In the genomic region with DNA sequence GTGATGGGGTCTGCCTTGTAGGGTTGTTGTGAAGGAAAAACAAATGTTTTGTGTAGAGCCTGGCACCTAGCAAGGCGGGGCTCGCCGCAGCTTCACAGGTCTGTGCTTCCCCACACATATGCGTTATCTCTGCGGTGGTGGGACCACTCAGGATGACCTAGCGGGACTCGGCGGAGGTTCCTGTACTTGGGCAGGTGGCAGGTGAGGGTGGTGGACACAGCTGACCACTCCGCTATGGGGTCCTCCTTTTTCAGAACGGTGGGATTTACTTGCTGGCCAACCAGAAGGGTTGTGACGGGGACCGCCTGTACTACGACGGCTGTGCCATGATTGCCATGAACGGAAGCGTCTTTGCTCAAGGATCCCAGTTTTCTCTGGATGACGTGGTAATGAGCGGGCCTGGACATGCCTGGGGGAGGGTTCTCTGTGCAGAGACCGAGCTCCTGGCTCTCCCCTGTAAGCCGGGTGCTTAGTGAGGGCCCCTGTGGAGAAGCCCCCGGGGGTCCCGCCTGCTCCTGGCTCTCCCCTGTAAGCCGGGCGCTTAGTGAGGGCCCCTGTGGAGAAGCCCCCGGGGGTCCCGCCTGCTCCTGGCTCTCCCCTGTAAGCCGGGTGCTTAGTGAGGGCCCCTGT, we compare ENCODE assay signal across 31 cellular contexts. TPM values are rescaled to one million over a fixed set of nuclear protein-coding genes. Genes with fewer than 3 reads are reported as not detected.
DNase-seq lines count a peak whose midpoint lies in the region; ATAC-seq, FAIRE-seq and TF ChIP-seq lines count a peak whose summit lies in the region.
"Had no signal": no experiment of that assay in that cellular context is flagged by ENCODE, and none has a peak within 500 bp of the region (broad histone marks: within the 10 kb centered on the region; RNA-seq: fewer than 3 reads in every experiment).

No MANE protein-coding gene starts in this region.

- BruUV-seq in GM12878 (replicated peaks; lab: Mats Ljungman, UMichigan), result TSS peak; percentile 8

- intact Hi-C loops in left cardiac atrium (cut with DNase I), result no loop called here
- intact Hi-C loops in heart left ventricle (cut with DNase I), result no loop called here
- intact Hi-C loops in GM12878 (cut with micrococcal nuclease; ENCODE audit: unreplicated experiment), result no loop called here
- intact Hi-C loops in posterior vena cava (cut with DNase I), result no loop called here

- H3K4me2 ChIP-seq in GM12878 (ENCODE audit: control insufficient read depth, insufficient read depth), result no peak overlapping the region
- H3K4me2 ChIP-seq: PC-9 had no signal

- TF ChIP-seq CTCF in heart left ventricle (IDR thresholded peaks at IDR 0.05) (no peak), GM12878 (IDR thresholded peaks at IDR 0.05 in 2 of 3, conservative IDR thresholded peaks at IDR 0.05 in 1 of 3; ENCODE audit: control insufficient read depth in 2 of 3, extremely low read depth in 1 of 3, insufficient read depth in 1 of 3, low read depth in 3 of 3, low read length in 3 of 3) (no peak)

- TF ChIP-seq POLR2A in heart left ventricle (IDR thresholded peaks at IDR 0.05) (no peak), GM12878 (IDR thresholded peaks at IDR 0.05; ENCODE audit: low read depth, low read length) (no peak)

- H3K4me3 ChIP-seq in heart left ventricle (no peak overlapping the region), GM12878 (no peak overlapping the region)
- H3K4me3 ChIP-seq: BLaER1, HAP-1, MG63, PC-9 had no signal

- H3K4me1 ChIP-seq in heart left ventricle, result no peaks in the 10 kb centered on the region
- no peaks in the 10 kb centered on the region for H3K4me1 ChIP-seq in GM12878 (ENCODE audit: control insufficient read depth, insufficient read depth, low read length)
- H3K4me1 ChIP-seq: HAP-1 had no signal

- H3K27ac ChIP-seq in heart left ventricle, result no peak overlapping the region
- no peak overlapping the region for H3K27ac ChIP-seq in GM12878 (ENCODE audit: control insufficient read depth, insufficient read depth)
- H3K27ac ChIP-seq: PC-9 had no signal

- SMC1A ChIA-PET in GM12878 (lab: Charles Lee; ENCODE audit: uncharacterized antibody, unreplicated experiment), result no interaction called here

- H3K27me3 ChIP-seq in heart left ventricle (no peaks in the 10 kb centered on the region), GM12878 (replicated peaks in 1 of 2; ENCODE audit: control insufficient read depth in 2 of 2, insufficient read depth in 2 of 2, low read length in 1 of 2) (no peaks in the 10 kb centered on the region)
- H3K27me3 ChIP-seq: BLaER1, MG63 had no signal

- TF ChIP-seq RAD21 in GM12878 (IDR thresholded peaks at IDR 0.05; ENCODE audit: insufficient read depth, low read depth, low read length), result no peak

- POLR2A ChIA-PET in GM12878 (lab: Charles Lee), result no interaction called here

- peaks cover 0 to 80% (median 72%) of the 10 kb centered on the region in 9 donors for H3K36me3 ChIP-seq in heart left ventricle
- peaks cover 20 to 32% of the 10 kb centered on the region in 2 experiments for H3K36me3 ChIP-seq in GM12878 (ENCODE audit: control insufficient read depth in 2 of 2, insufficient read depth in 2 of 2, low read length in 1 of 2)
- H3K36me3 ChIP-seq: MG63 had no signal

- CTCF ChIA-PET in GM12878 (lab: Yijun Ruan, JAX), result no interaction called here

- peak; percentile 6 for DNase-seq in left cardiac atrium
- no peak for DNase-seq in heart left ventricle
- DNase-seq in GM12878 (ENCODE audit: low read depth, low spot score), result no peak
- peak; percentile 51 for DNase-seq in posterior vena cava (ENCODE audit: low spot score)
- DNase-seq in D341Med (ENCODE audit: low spot score), result no peak
- DNase-seq: CD4-positive, alpha-beta T cell; EL; GDM1; GOT3; HFFc6; IMR-90; KG1; MG63; NCI-H1105 treated with DMSO at 0.1 percent for 48 hours; NCI-H146; NCI-H1930; NCI-H2107; NCI-H446 treated with DMSO at 0.1 percent for 48 hours; NCI-H526; NCI-H82; NK-92 treated with Interleukin-12 subunit alpha and Interleukin-12 subunit beta, amount 100 ng/mL, for 24 hours; PC-9; SHP77 had no signal

- FAIRE-seq in GM12878 (lab: Jason Lieb, UNC), result no peak
- FAIRE-seq: A204.1, GM12891 had no signal

- ATAC-seq in left cardiac atrium (no peak), heart left ventricle (no peak), GM12878 (no peak), HG03432 (IDR thresholded peaks at IDR 0.05; ENCODE audit: unreplicated experiment) (no peak)
- no peak for ATAC-seq in activated CD4-positive, CD25-positive, alpha-beta regulatory T cell treated with anti-CD3 and anti-CD28 coated beads, Interleukin-2, amount 50 U/mL, for 24 hours

- TF ChIP-seq EP300 in GM12878 (IDR thresholded peaks at IDR 0.05; ENCODE audit: borderline replicate concordance in 1 of 2, control insufficient read depth in 1 of 2, low read depth in 2 of 2, low read length in 2 of 2), result no peak

- WGBS in heart left ventricle, 4 donors, result 94 to 97% (median 96%) methylated on average over 23 to 27 of the region's 27 CpGs
- 97% methylated on average over 22 of the region's 27 CpGs for WGBS in GM12878 (ENCODE audit: insufficient coverage, insufficient replicate concordance, low lambda C conversion rate, missing lambda C conversion rate)

- no peaks in the 10 kb centered on the region for H4K20me1 ChIP-seq in GM12878 (ENCODE audit: control insufficient read depth, insufficient read depth)
- H4K20me1 ChIP-seq: BLaER1 had no signal

- in situ Hi-C loops in GM12878 (cut with MboI), result no loop called here

- H2AFZ ChIP-seq in GM12878 (ENCODE audit: control insufficient read depth, low read depth, low read length), result no peak overlapping the region
- H2AFZ ChIP-seq: PC-9 had no signal

- no peak overlapping the region for H3K9ac ChIP-seq in GM12878 (ENCODE audit: control insufficient read depth, insufficient read depth, low read length)
- H3K9ac ChIP-seq: BLaER1 had no signal

- no peaks in the 10 kb centered on the region for H3K79me2 ChIP-seq in GM12878 (ENCODE audit: control insufficient read depth, insufficient read depth, low read length)

- H3K9me3 ChIP-seq in heart left ventricle (no peaks in the 10 kb centered on the region), GM12878 (replicated peaks; ENCODE audit: control insufficient read depth, insufficient read depth, low read length) (no peaks in the 10 kb centered on the region)
- H3K9me3 ChIP-seq: HAP-1, MG63 had no signal

- RAD21 ChIA-PET in GM12878 (lab: Charles Lee; ENCODE audit: unreplicated experiment), result no interaction called here

RNA-seq across cellular contexts. Expression of gene NADSYN1, which starts 21.3 kb away (rescaled TPM):
- total RNA-seq in left cardiac atrium, result 10 to 100 TPM; 25.9 to 26.7 TPM
- total RNA-seq in heart left ventricle, result 10 to 100 TPM; 11.4 to 41.9 (median 18.0) TPM
- 10 to 100 TPM; 19.4 to 23.4 TPM for polyA plus RNA-seq in heart left ventricle
- total RNA-seq in GM12878 (2013; cell fraction: nucleolus; rRNA removed), result 486 and 543 TPM in 2 replicates
- total RNA-seq in GM12878 (2014; rRNA removed), result 83.2 and 89.2 TPM in 2 replicates
- 57.4 and 57.5 TPM in 2 replicates for total RNA-seq in GM12878 (2014; rRNA removed; fragmentation: Illumina TruSeq; extraction: Trizol)
- 83.1 and 90.2 TPM in 2 replicates for total RNA-seq in GM12878 (2021)
- polyA plus RNA-seq in GM12878 (2011; ENCODE audit: low read depth), result 55.1 TPM
- polyA plus RNA-seq in GM12878 (2011; rRNA removed), result 62.0 and 75.2 TPM in 2 replicates
- polyA plus RNA-seq in GM12878 (2011; cell fraction: cytosol; rRNA removed), result 73.7 and 88.1 TPM in 2 replicates
- 631 and 743 TPM in 2 replicates for polyA plus RNA-seq in GM12878 (2011; cell fraction: nucleus; rRNA removed)
- polyA plus RNA-seq in GM12878 (2012), result 104 and 105 TPM in 2 replicates
- 51.4 and 57.4 TPM in 2 replicates for polyA plus RNA-seq in GM12878 (2014; fragmentation: Illumina TruSeq; extraction: Trizol)
- polyA plus RNA-seq in GM12878 (2014; fragmentation: Nextera tagmentation; extraction: Ambion mirVana), result 10 to 100 TPM; 12.2 to 18.8 TPM
- 88.9 and 89.0 TPM in 2 replicates for polyA plus RNA-seq in GM12878 (2014; rRNA removed)
- polyA plus RNA-seq in GM12878 (2016; fragmentation: Nextera tagmentation; extraction: Ambion mirVana), result 10 to 100 TPM; 66.7 to 72.3 TPM
- polyA minus RNA-seq in GM12878 (2011; rRNA and poly(A)+ RNA removed), result 119 and 154 TPM in 2 replicates
- polyA minus RNA-seq in GM12878 (2011; cell fraction: cytosol; rRNA and poly(A)+ RNA removed), result 29.8 and 31.1 TPM in 2 replicates
- polyA minus RNA-seq in GM12878 (2011; cell fraction: nucleus; rRNA and poly(A)+ RNA removed), result 209 and 266 TPM in 2 replicates
- total RNA-seq in posterior vena cava, result 10 to 100 TPM; 38.7 to 48.1 TPM

RNA-seq across cellular contexts. Expression of gene DHCR7, which starts 26.1 kb away (rescaled TPM):
- total RNA-seq in left cardiac atrium (10 to 100 TPM; 53.8 to 63.3 TPM), heart left ventricle (10 to 100 TPM; 19.8 to 44.5 (median 30.8) TPM), GM12878 (2014; rRNA removed) (86.7 and 92.6 TPM in 2 replicates), GM12878 (2014; rRNA removed; fragmentation: Illumina TruSeq; extraction: Trizol) (30.7 and 31.2 TPM in 2 replicates), GM12878 (2021) (115 and 126 TPM in 2 replicates), posterior vena cava (10 to 100 TPM; 14.9 to 15.5 TPM)
- polyA plus RNA-seq in heart left ventricle (10 to 100 TPM; 12.6 to 22.2 TPM), GM12878 (2011; rRNA removed) (36.1 and 106 TPM in 2 replicates), GM12878 (2014; fragmentation: Illumina TruSeq; extraction: Trizol) (54.0 and 92.0 TPM in 2 replicates), GM12878 (2014; fragmentation: Nextera tagmentation; extraction: Ambion mirVana) (10 to 100 TPM in 1 of 2 experiments, 1 to 10 TPM in 1; 4.2 to 13.8 TPM), GM12878 (2014; rRNA removed) (67.8 and 79.5 TPM in 2 replicates), GM12878 (2016; fragmentation: Nextera tagmentation; extraction: Ambion mirVana) (10 to 100 TPM; 46.1 to 47.8 TPM)
- total RNA-seq in GM12878 (2013; cell fraction: nucleolus; rRNA removed), result 48.9 and 54.3 TPM in 2 replicates
- 47.8 TPM for polyA plus RNA-seq in GM12878 (2011; ENCODE audit: low read depth)
- polyA plus RNA-seq in GM12878 (2011; cell fraction: cytosol; rRNA removed), result 89.5 and 113 TPM in 2 replicates
- 78.6 and 90.6 TPM in 2 replicates for polyA plus RNA-seq in GM12878 (2011; cell fraction: nucleus; rRNA removed)
- polyA plus RNA-seq in GM12878 (2012), result 84.3 and 96.6 TPM in 2 replicates
- 90.8 and 101 TPM in 2 replicates for polyA minus RNA-seq in GM12878 (2011; rRNA and poly(A)+ RNA removed)
- polyA minus RNA-seq in GM12878 (2011; cell fraction: cytosol; rRNA and poly(A)+ RNA removed), result 66.6 and 73.7 TPM in 2 replicates
- polyA minus RNA-seq in GM12878 (2011; cell fraction: nucleus; rRNA and poly(A)+ RNA removed), result 26.7 and 44.7 TPM in 2 replicates

RNA-seq across cellular contexts. Expression of gene KRTAP5-7, which starts 52.8 kb away (rescaled TPM):
- total RNA-seq in left cardiac atrium (not detected), heart left ventricle (not detected), GM12878 (2014; rRNA removed) (0.05 TPM in 1 of 2 replicates, not detected in the other), GM12878 (2014; rRNA removed; fragmentation: Illumina TruSeq; extraction: Trizol) (not detected in 2 replicates), GM12878 (2021) (not detected in 2 replicates), posterior vena cava (under 1 TPM in 1 of 2 donors, not detected in 1; 0.24 TPM)
- polyA plus RNA-seq in heart left ventricle (not detected), GM12878 (2011; rRNA removed) (0.07 and 0.10 TPM in 2 replicates), GM12878 (2014; fragmentation: Illumina TruSeq; extraction: Trizol) (0.15 and 0.17 TPM in 2 replicates), GM12878 (2014; fragmentation: Nextera tagmentation; extraction: Ambion mirVana) (under 1 TPM in 1 of 2 experiments, not detected in 1; 0.23 TPM), GM12878 (2014; rRNA removed) (0.23 TPM in 1 of 2 replicates, not detected in the other), GM12878 (2016; fragmentation: Nextera tagmentation; extraction: Ambion mirVana) (not detected)
- total RNA-seq in GM12878 (2013; cell fraction: nucleolus; rRNA removed), result 0.46 and 0.59 TPM in 2 replicates
- not detected for polyA plus RNA-seq in GM12878 (2011; ENCODE audit: low read depth)
- polyA plus RNA-seq in GM12878 (2011; cell fraction: cytosol; rRNA removed), result not detected in 2 replicates
- 0.48 and 0.76 TPM in 2 replicates for polyA plus RNA-seq in GM12878 (2011; cell fraction: nucleus; rRNA removed)
- 0.07 TPM in 1 of 2 replicates, not detected in the other for polyA plus RNA-seq in GM12878 (2012)
- 0.37 and 0.46 TPM in 2 replicates for polyA minus RNA-seq in GM12878 (2011; rRNA and poly(A)+ RNA removed)
- polyA minus RNA-seq in GM12878 (2011; cell fraction: cytosol; rRNA and poly(A)+ RNA removed), result not detected in 2 replicates
- 0.86 TPM in 1 of 2 replicates, not detected in the other for polyA minus RNA-seq in GM12878 (2011; cell fraction: nucleus; rRNA and poly(A)+ RNA removed)
- total RNA-seq: CD4-positive, alpha-beta T cell; HFFc6; IMR-90; PC-9; RPMI7951 had no signal
- polyA plus RNA-seq: AG04450, IMR-90 had no signal

Comparison
In these comparisons a context has a peak if more than half of its experiments do, and no peak if none do; other contexts are left out.
1. DNase-seq: peak in left cardiac atrium (single experiment) and posterior vena cava (single experiment); none in heart left ventricle (0 of 5), GM12878 (single experiment) and D341Med (single experiment).